In the genomic region with DNA sequence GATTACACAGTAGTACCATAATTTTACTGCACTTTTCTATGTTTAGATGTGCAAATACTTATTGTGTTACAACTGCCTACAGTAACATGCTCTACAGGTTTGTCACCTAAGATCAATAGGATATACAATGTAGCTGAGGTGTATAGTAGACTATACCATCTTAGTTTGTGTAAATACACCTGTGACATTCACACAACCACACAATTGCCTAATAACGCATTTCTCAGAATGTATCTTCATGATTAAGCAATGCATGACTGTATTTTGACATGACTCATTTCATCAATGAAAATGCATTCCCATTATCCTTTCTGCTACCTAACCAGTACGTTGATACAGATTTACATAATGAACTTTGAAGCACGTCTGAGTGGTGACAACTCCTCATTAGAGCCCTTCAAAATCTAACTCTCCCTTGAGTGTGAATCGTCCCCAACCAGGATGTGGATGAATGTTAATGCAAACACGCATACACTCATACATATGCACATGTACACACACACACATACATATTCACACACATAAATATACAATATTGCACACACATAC, we compare ENCODE assay signal across 2 cellular contexts.
A peak's percentile ranks its signal among the peaks of the same experiment; 100 is the strongest.
TF ChIP-seq lines count a peak whose summit lies in the region.

No MANE protein-coding gene starts in this region.

TF ChIP-seq in IMR-90, 13 proteins besides CTCF, POLR2A, EP300 and RAD21:
- no peak for TF ChIP-seq MXI1 (IDR thresholded peaks at IDR 0.05; ENCODE audit: borderline replicate concordance, low read depth, low read length)
- peak; percentile 84 for TF ChIP-seq CEBPB (IDR thresholded peaks at IDR 0.05; ENCODE audit: low read depth, low read length)
- TF ChIP-seq, protein P1, sequence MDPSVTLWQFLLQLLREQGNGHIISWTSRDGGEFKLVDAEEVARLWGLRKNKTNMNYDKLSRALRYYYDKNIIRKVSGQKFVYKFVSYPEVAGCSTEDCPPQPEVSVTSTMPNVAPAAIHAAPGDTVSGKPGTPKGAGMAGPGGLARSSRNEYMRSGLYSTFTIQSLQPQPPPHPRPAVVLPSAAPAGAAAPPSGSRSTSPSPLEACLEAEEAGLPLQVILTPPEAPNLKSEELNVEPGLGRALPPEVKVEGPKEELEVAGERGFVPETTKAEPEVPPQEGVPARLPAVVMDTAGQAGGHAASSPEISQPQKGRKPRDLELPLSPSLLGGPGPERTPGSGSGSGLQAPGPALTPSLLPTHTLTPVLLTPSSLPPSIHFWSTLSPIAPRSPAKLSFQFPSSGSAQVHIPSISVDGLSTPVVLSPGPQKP (IDR thresholded peaks at IDR 0.05; ENCODE audit: borderline replicate concordance, low read depth, low read length), result no peak

TF ChIP-seq in endothelial cell of umbilical vein, 7 proteins besides CTCF, POLR2A, EP300 and RAD21:
- TF ChIP-seq EZH2 (IDR thresholded peaks at IDR 0.05; ENCODE audit: borderline replicate concordance, low read depth, low read length, severe bottlenecking) (no peak), FOS (IDR thresholded peaks at IDR 0.05; ENCODE audit: borderline replicate concordance, insufficient read depth, low read length) (peak; percentile 8)
